ENCODE assay signal across 16 cellular contexts in genomic region chr5:77947051-77947428, GRCh38.
DNase-seq lines count a peak whose midpoint lies in the region; TF ChIP-seq lines count a peak whose summit lies in the region.
"Had no signal": no experiment of that assay in that cellular context is flagged by ENCODE, and none has a peak within 500 bp of the region (broad histone marks: within the 10 kb centered on the region; RNA-seq: fewer than 3 reads in every experiment).

No MANE protein-coding gene starts in this region.

- no peak overlapping the region for H3K9ac ChIP-seq in Karpas-422 (ENCODE audit: low read length)
- H3K9ac ChIP-seq: BLaER1 treated with 17β-estradiol and CSF1 and Interleukin-3, amounts not matched to agents 10 nM and 100 nM had no signal

- no peak for TF ChIP-seq CTCF in progenitor cell of endocrine pancreas (IDR thresholded peaks at IDR 0.05; ENCODE audit: unreplicated experiment)

- H3K4me1 ChIP-seq in Karpas-422 (ENCODE audit: low read length), result no peaks in the 10 kb centered on the region

- H2AFZ ChIP-seq in Karpas-422 (ENCODE audit: low read length), result 0 out of 2 replicates have a peak overlapping the region, but pooled peaks have one; percentile 21

- DNase-seq in NCI-H510A treated with DMSO at 0.1 percent for 48 hours (lab: John Stamatoyannopoulos, UW) (peak; percentile 61), NCI-H510A (lab: John Stamatoyannopoulos, UW) (no peak), Karpas-422 (no peak), NCI-H748 treated with DMSO at 0.1 percent for 48 hours (lab: John Stamatoyannopoulos, UW) (peak; percentile 93), substantia nigra (lab: John Stamatoyannopoulos, UW) (no peak), progenitor cell of endocrine pancreas (ENCODE audit: low spot score, unreplicated experiment) (no peak)
- no peak for DNase-seq in activated effector memory CD4-positive, alpha-beta T cell treated with anti-CD3 and anti-CD28 coated beads, Interleukin-2, amount 50 U/mL, for 16 hours
- DNase-seq: CD8-positive, alpha-beta memory T cell; HFFc6; KBM-7; MV-4-11; NCI-H446 treated with DMSO at 0.1 percent for 48 hours; NK-92 treated with Interleukin-12 subunit alpha and Interleukin-12 subunit beta, amount 100 ng/mL, for 24 hours had no signal

- no peak overlapping the region for H3K4me3 Mint-ChIP-seq in progenitor cell of endocrine pancreas (ENCODE audit: low read depth)
- H3K4me3 Mint-ChIP-seq: CD8-positive, alpha-beta memory T cell; HFFc6; T-helper 2 cell treated with Interferon-gamma antibody and Interleukin-4, amounts not matched to agents 5 μg/mL and 100 μg/mL, for 36 hours had no signal

- no peak overlapping the region for H3K27ac Mint-ChIP-seq in progenitor cell of endocrine pancreas
- H3K27ac Mint-ChIP-seq: CD8-positive, alpha-beta memory T cell; HFFc6; T-helper 2 cell treated with Interferon-gamma antibody and Interleukin-4, amounts not matched to agents 5 μg/mL and 100 μg/mL, for 36 hours had no signal

- H3K4me1 Mint-ChIP-seq in progenitor cell of endocrine pancreas (ENCODE audit: low read depth), result no peaks in the 10 kb centered on the region
- H3K4me1 Mint-ChIP-seq: CD8-positive, alpha-beta memory T cell had no signal

- no peaks in the 10 kb centered on the region for H3K79me2 ChIP-seq in Karpas-422 (ENCODE audit: low read length)

- H3K4me3 ChIP-seq in Karpas-422 (ENCODE audit: low read length), result no peak overlapping the region
- H3K4me3 ChIP-seq: BLaER1 treated with 17β-estradiol and CSF1 and Interleukin-3, amounts not matched to agents 10 nM and 100 nM; SK-N-MC had no signal

- H3K9me3 ChIP-seq in Karpas-422 (ENCODE audit: low read length), result no peaks in the 10 kb centered on the region
- H3K9me3 ChIP-seq: BLaER1 treated with 17β-estradiol and CSF1 and Interleukin-3, amounts not matched to agents 10 nM and 100 nM had no signal

- no peaks in the 10 kb centered on the region for H4K20me1 ChIP-seq in Karpas-422 (ENCODE audit: insufficient read depth, low read depth, low read length)
- H4K20me1 ChIP-seq: BLaER1 treated with 17β-estradiol and CSF1 and Interleukin-3, amounts not matched to agents 10 nM and 100 nM had no signal

- H3K4me2 ChIP-seq in Karpas-422 (ENCODE audit: low read depth, low read length, poor library complexity, severe bottlenecking), result peak overlapping the region; percentile 26
- H3K4me2 ChIP-seq: BLaER1 treated with 17β-estradiol and CSF1 and Interleukin-3, amounts not matched to agents 10 nM and 100 nM had no signal

- H3K27ac ChIP-seq in Karpas-422 (ENCODE audit: low read length), result no peak overlapping the region
- peak overlapping the region; percentile 2 for H3K27ac ChIP-seq in substantia nigra (ENCODE audit: low read depth, low read length, poor library complexity, severe bottlenecking)
- H3K27ac ChIP-seq: BLaER1 treated with 17β-estradiol and CSF1 and Interleukin-3, amounts not matched to agents 10 nM and 100 nM; SK-N-MC had no signal

- H3K9me3 Mint-ChIP-seq in progenitor cell of endocrine pancreas (ENCODE audit: low read depth), result no peaks in the 10 kb centered on the region
- H3K9me3 Mint-ChIP-seq: CD8-positive, alpha-beta memory T cell; HFFc6; T-helper 2 cell treated with Interferon-gamma antibody and Interleukin-4, amounts not matched to agents 5 μg/mL and 100 μg/mL, for 36 hours had no signal

- H3K9me2 ChIP-seq in Karpas-422 (replicated peaks; ENCODE audit: insufficient read depth, low read length), result no peaks in the 10 kb centered on the region

- no peaks in the 10 kb centered on the region for H3K27me3 ChIP-seq in Karpas-422 (ENCODE audit: low read length)
- H3K27me3 ChIP-seq: BLaER1 treated with 17β-estradiol and CSF1 and Interleukin-3, amounts not matched to agents 10 nM and 100 nM had no signal

- H3K27me3 Mint-ChIP-seq in progenitor cell of endocrine pancreas, result peaks cover 26% of the 10 kb centered on the region

- no peaks in the 10 kb centered on the region for H3K36me3 ChIP-seq in Karpas-422 (ENCODE audit: insufficient read depth, low read length)
- H3K36me3 ChIP-seq: BLaER1 treated with 17β-estradiol and CSF1 and Interleukin-3, amounts not matched to agents 10 nM and 100 nM had no signal

- no peaks in the 10 kb centered on the region for H3K36me3 Mint-ChIP-seq in progenitor cell of endocrine pancreas (ENCODE audit: insufficient read depth)
- H3K36me3 Mint-ChIP-seq: CD8-positive, alpha-beta memory T cell had no signal

Comparison
In these comparisons a context has a peak if more than half of its experiments do, and no peak if none do; other contexts are left out.
1. DNase-seq: peak in NCI-H510A treated with DMSO at 0.1 percent for 48 hours (single experiment) and NCI-H748 treated with DMSO at 0.1 percent for 48 hours (single experiment); none in NCI-H510A (single experiment), Karpas-422 (single experiment), substantia nigra (0 of 49), activated effector memory CD4-positive, alpha-beta T cell treated with anti-CD3 and anti-CD28 coated beads, Interleukin-2, amount 50 U/mL, for 16 hours (single experiment) and progenitor cell of endocrine pancreas (single experiment).